8 cellular contexts compared by ENCODE assay signal in the genomic region with DNA sequence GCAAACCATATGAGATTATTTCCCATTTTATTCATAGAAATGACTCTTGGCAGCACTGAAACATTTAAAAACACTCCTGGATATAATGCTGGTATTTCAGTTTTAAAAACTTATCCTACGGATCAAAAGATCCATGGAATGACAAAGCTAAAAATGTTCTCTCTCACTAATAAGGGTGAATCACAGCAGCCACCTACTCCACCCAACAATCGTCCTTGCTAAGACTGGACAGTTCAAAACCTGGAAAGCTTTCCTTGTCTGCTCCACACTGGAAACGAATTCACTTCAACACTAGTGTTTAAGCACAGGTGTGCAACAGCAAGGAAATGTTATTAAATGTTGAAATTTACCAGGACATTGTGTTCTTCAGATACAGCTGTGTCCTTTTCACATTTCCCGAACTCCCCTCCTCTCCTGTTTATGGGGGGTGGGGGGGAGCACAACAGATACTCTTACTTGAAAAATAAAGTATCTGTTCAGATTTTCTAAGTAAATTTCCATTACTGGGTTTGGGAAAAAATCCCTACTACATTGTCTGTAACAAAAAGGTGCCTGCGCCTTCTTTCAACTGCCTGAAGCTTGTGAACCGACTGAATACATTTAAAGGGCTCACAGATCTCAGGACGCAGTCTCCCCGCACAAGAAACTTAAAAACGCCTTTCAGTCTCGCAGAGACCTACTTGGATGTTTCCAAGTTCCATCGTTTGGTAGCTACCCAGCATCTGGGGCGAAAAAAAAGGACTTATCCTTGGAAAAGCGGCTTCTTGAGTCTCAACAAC. TPM values are rescaled to one million over a fixed set of nuclear protein-coding genes. Genes with fewer than 3 reads are reported as not detected.
A peak's percentile ranks its signal among the peaks of the same experiment; 100 is the strongest.
DNase-seq lines count a peak whose midpoint lies in the region; ATAC-seq and TF ChIP-seq lines count a peak whose summit lies in the region.

No MANE protein-coding gene starts in this region.

- H3K9me3 Mint-ChIP-seq in activated CD4-positive, alpha-beta memory T cell treated with anti-CD3 and anti-CD28 coated beads, Interleukin-2, amount 10 ng/mL, durations not matched to agents 7 days and 5 days, result no peaks in the 10 kb centered on the region
- peaks cover 16% of the 10 kb centered on the region for H3K9me3 Mint-ChIP-seq in glutamatergic neuron (ENCODE audit: unreplicated experiment)

- H3K36me3 Mint-ChIP-seq in activated CD4-positive, alpha-beta memory T cell treated with anti-CD3 and anti-CD28 coated beads, Interleukin-2, amount 10 ng/mL, durations not matched to agents 7 days and 5 days (ENCODE audit: low read depth), result peaks cover 58% of the 10 kb centered on the region
- peaks cover 7% of the 10 kb centered on the region for H3K36me3 Mint-ChIP-seq in glutamatergic neuron (ENCODE audit: unreplicated experiment)

- no peaks in the 10 kb centered on the region for H3K27me3 ChIP-seq in heart right ventricle

- H3K36me3 ChIP-seq in heart right ventricle, result peaks cover 0 to 46% (median 0%) of the 10 kb centered on the region in 9 donors

- TF ChIP-seq CTCF in heart right ventricle (IDR thresholded peaks at IDR 0.05), result no peak
- no peak for TF ChIP-seq CTCF in glutamatergic neuron (IDR thresholded peaks at IDR 0.05; ENCODE audit: partially characterized antibody, unreplicated experiment)

- WGBS in heart right ventricle, 2 donors, result 3 to 7% methylated on average over 13 of the region's 13 CpGs

- intact Hi-C loops in heart right ventricle (cut with DNase I) (loop anchor here in 1 of 10 donors (10.0 kb wide), 1 partner anchor 55 kb away; no protein-coding TSS in a partner anchor), cardiac septum (cut with DNase I) (no loop called here)

- no peaks in the 10 kb centered on the region for H3K27me3 Mint-ChIP-seq in activated CD4-positive, alpha-beta memory T cell treated with anti-CD3 and anti-CD28 coated beads, Interleukin-2, amount 10 ng/mL, durations not matched to agents 7 days and 5 days
- H3K27me3 Mint-ChIP-seq in glutamatergic neuron (ENCODE audit: unreplicated experiment), result peaks cover 6% of the 10 kb centered on the region

- POLR2A ChIA-PET in activated CD4-positive, alpha-beta memory T cell treated with anti-CD3 and anti-CD28 coated beads, Interleukin-2, amount 10 ng/mL, durations not matched to agents 7 days and 5 days (lab: Charles Lee), result interaction anchor here (0.7 to 6.8 kb wide), 43 partner anchors 10 to 819 kb away, joined by 3 to 110 read pairs (median 7); a partner anchor contains a TSS

- CTCF ChIA-PET in activated CD4-positive, alpha-beta memory T cell treated with anti-CD3 and anti-CD28 coated beads, Interleukin-2, amount 10 ng/mL, durations not matched to agents 7 days and 5 days (lab: Charles Lee), result interaction anchor here (0.8 to 4.2 kb wide), 13 partner anchors 10 to 215 kb away, joined by 3 to 16 read pairs (median 4); a partner anchor contains a TSS

- H3K9me3 ChIP-seq in heart right ventricle, result no peaks in the 10 kb centered on the region

- H3K27ac Mint-ChIP-seq in activated CD4-positive, alpha-beta memory T cell treated with anti-CD3 and anti-CD28 coated beads, Interleukin-2, amount 10 ng/mL, durations not matched to agents 7 days and 5 days, result peak overlapping the region; percentile 88
- H3K27ac Mint-ChIP-seq in glutamatergic neuron (ENCODE audit: unreplicated experiment), result peak overlapping the region; percentile 97

- peaks cover 55% of the 10 kb centered on the region for H3K4me1 Mint-ChIP-seq in activated CD4-positive, alpha-beta memory T cell treated with anti-CD3 and anti-CD28 coated beads, Interleukin-2, amount 10 ng/mL, durations not matched to agents 7 days and 5 days
- H3K4me1 Mint-ChIP-seq in glutamatergic neuron (ENCODE audit: low read depth, unreplicated experiment), result peaks cover 50% of the 10 kb centered on the region

- H3K4me3 Mint-ChIP-seq in activated CD4-positive, alpha-beta memory T cell treated with anti-CD3 and anti-CD28 coated beads, Interleukin-2, amount 10 ng/mL, durations not matched to agents 7 days and 5 days, result peak overlapping the region; percentile 93
- peak overlapping the region; percentile 91 for H3K4me3 Mint-ChIP-seq in glutamatergic neuron (ENCODE audit: unreplicated experiment)

- peak overlapping the region; percentile 70 to 98 (median 94) for H3K27ac ChIP-seq in heart right ventricle

- H3K4me3 ChIP-seq in heart right ventricle, result peak overlapping the region; percentile 29 to 96 (median 82)
- H3K4me3 ChIP-seq in skeletal muscle cell (ENCODE audit: low read depth, low read length), result peak overlapping the region; percentile 88

- DNase-seq in heart right ventricle, result no peak
- DNase-seq in cardiac septum (ENCODE audit: low spot score), result no peak
- DNase-seq in activated CD4-positive, alpha-beta memory T cell treated with anti-CD3 and anti-CD28 coated beads, Interleukin-2, amount 10 ng/mL, durations not matched to agents 7 days and 5 days, result no peak
- DNase-seq in glutamatergic neuron, result no peak
- no peak for DNase-seq in skeletal muscle cell (ENCODE audit: low read depth)
- DNase-seq in COLO829 (ENCODE audit: low spot score), result no peak
- DNase-seq in KG1 (lab: John Stamatoyannopoulos, UW), result no peak

- H3K4me1 ChIP-seq in heart right ventricle, result peaks cover 12 to 75% (median 57%) of the 10 kb centered on the region in 9 donors

- ATAC-seq in heart right ventricle, result no peak
- no peak for ATAC-seq in GM21528 (IDR thresholded peaks at IDR 0.05; ENCODE audit: low FRiP score, unreplicated experiment)

RNA-seq across cellular contexts. Expression of a gene that starts 1.4 kb away (rescaled TPM):
- total RNA-seq in heart right ventricle, result 100 to 1,000 TPM; 134 to 303 (median 207) TPM
- 100 to 1,000 TPM in 1 of 2 donors, 10 to 100 TPM in 1; 62.0 to 159 TPM for polyA plus RNA-seq in heart right ventricle
- 299 TPM for total RNA-seq in cardiac septum
- total RNA-seq in activated CD4-positive, alpha-beta memory T cell treated with anti-CD3 and anti-CD28 coated beads, Interleukin-2, amount 10 ng/mL, durations not matched to agents 7 days and 5 days, result 100 to 1,000 TPM; 335 to 351 TPM
- total RNA-seq in glutamatergic neuron (ENCODE audit: unreplicated experiment), result 533 TPM
